ENCODE assay signal across 17 cellular contexts in the genomic region with DNA sequence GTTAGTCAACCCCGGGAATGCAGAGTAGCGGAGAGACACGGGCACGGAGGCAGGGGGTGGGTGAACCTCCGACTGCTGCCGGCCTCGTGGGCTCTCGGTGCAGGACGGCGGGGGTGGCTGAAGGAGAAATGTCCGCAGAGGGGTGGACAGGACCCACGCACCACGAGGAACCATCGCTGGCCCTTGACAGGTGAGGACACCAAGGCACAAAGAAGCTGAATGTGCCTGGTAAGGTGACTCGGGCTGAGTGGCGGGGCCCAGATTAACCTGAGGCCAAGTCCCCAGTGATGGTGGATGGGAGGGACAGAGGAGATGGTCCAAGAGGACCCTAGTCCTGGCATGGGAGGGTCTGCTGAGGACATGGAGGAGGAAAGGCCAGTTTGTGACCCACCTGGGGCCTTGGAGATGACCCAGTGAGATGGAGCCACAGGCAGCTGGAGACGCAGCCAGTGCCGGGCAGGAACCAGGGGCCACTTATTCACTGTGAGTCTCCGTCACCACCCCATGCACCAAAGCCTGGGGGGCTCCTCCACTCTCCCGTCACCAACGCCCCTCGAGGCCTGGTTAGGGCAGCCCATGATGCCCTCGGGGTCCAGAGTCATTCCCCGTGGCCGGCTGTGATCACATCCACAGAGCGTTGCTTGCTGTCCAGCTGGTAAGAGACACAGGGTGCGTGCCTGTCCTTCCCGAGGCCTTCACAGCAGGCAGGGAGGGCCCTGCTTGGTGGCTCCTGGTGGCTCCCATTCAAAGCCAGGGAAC.
A peak's percentile ranks its signal among the peaks of the same experiment; 100 is the strongest.
DNase-seq lines count a peak whose midpoint lies in the region; ATAC-seq, FAIRE-seq and TF ChIP-seq lines count a peak whose summit lies in the region.
"Had no signal": no experiment of that assay in that cellular context is flagged by ENCODE, and none has a peak within 500 bp of the region (broad histone marks: within the 10 kb centered on the region; RNA-seq: fewer than 3 reads in every experiment).

No MANE protein-coding gene starts in this region.

- intact Hi-C loops in HepG2 (cut with micrococcal nuclease; ENCODE audit: unreplicated experiment) = no loop called here
- intact Hi-C loops in lower leg skin (cut with DNase I; ENCODE audit: low total_unique reads) = no loop called here

- TF ChIP-seq EP300 in H1 (IDR thresholded peaks at IDR 0.05; ENCODE audit: borderline replicate concordance in 1 of 2, low read depth in 2 of 2, low read length in 2 of 2) = no peak
- TF ChIP-seq EP300 in HepG2 (IDR thresholded peaks at IDR 0.05; ENCODE audit: low read depth in 2 of 2, low read length in 2 of 2) = no peak
- TF ChIP-seq EP300 in HepG2 (CRISPR knock-in tag; IDR thresholded peaks at IDR 0.05; ENCODE audit: borderline replicate concordance) = no peak

- H3K4me3 ChIP-seq in H7 (ENCODE audit: insufficient read depth, low read depth, low read length) (no peak overlapping the region), H1 (ENCODE audit: extremely low read depth in 1 of 4, insufficient read depth in 2 of 4, low read depth in 3 of 4, low read length in 4 of 4) (no peak overlapping the region), HepG2 (replicated peaks in 1 of 3; ENCODE audit: insufficient read depth in 1 of 3, low read depth in 2 of 3, low read length in 3 of 3) (no peak overlapping the region), lower leg skin (ENCODE audit: low read depth, poor library complexity, severe bottlenecking) (no peak overlapping the region)
- H3K4me3 ChIP-seq: BLaER1 had no signal

- H3K27ac Mint-ChIP-seq in stimulated activated naive B cell treated with anti-CD40 and anti-IgM and Interleukin-4, amounts not matched to agents 10 μg/mL and 1 μg/mL and 100 μg/mL, for 72 hours = peak overlapping the region; percentile 16
- H3K27ac Mint-ChIP-seq: CD4-positive, alpha-beta memory T cell; IgD-negative memory B cell had no signal

- no peak overlapping the region for H3K4ac ChIP-seq in H1 (replicated peaks; ENCODE audit: insufficient read length, low read depth, low read length)

- CTCF ChIA-PET in H1 (lab: Charles Lee; ENCODE audit: partially characterized antibody) = no interaction called here
- CTCF ChIA-PET in HepG2 (lab: Yijun Ruan, JAX; ENCODE audit: low intra/inter-chr PET ratio, low total read pairs) = no interaction called here

- H3K79me2 ChIP-seq in H1 (ENCODE audit: control insufficient read depth in 1 of 2, insufficient read depth in 2 of 2, low read length in 2 of 2) (no peaks in the 10 kb centered on the region), HepG2 (ENCODE audit: insufficient read depth, low read length) (no peaks in the 10 kb centered on the region)

- H4K20me1 ChIP-seq in H1 (replicated peaks in 1 of 2; ENCODE audit: control insufficient read depth in 1 of 2, insufficient read depth in 2 of 2, low read length in 2 of 2) (no peaks in the 10 kb centered on the region), HepG2 (ENCODE audit: insufficient read depth, low read length) (0 out of 2 replicates have a peak, but pooled peaks cover 2% of the 10 kb centered on the region)
- H4K20me1 ChIP-seq: BLaER1 had no signal

- peaks cover 19 to 21% of the 10 kb centered on the region in 2 donors for H3K27me3 Mint-ChIP-seq in stimulated activated naive B cell treated with anti-CD40 and anti-IgM and Interleukin-4, amounts not matched to agents 10 μg/mL and 1 μg/mL and 100 μg/mL, for 72 hours

- peaks cover 8 to 11% of the 10 kb centered on the region in 2 donors for H3K9me3 Mint-ChIP-seq in stimulated activated naive B cell treated with anti-CD40 and anti-IgM and Interleukin-4, amounts not matched to agents 10 μg/mL and 1 μg/mL and 100 μg/mL, for 72 hours

- no peak overlapping the region for H3K4me3 Mint-ChIP-seq in stimulated activated naive B cell treated with anti-CD40 and anti-IgM and Interleukin-4, amounts not matched to agents 10 μg/mL and 1 μg/mL and 100 μg/mL, for 72 hours
- H3K4me3 Mint-ChIP-seq: CD14-positive monocyte; CD4-positive, alpha-beta memory T cell; IgD-negative memory B cell had no signal

- H3K9ac ChIP-seq in H1 (replicated peaks in 1 of 4; ENCODE audit: extremely low read depth in 1 of 4, low read depth in 3 of 4, low read length in 3 of 4) (no peak overlapping the region), HepG2 (ENCODE audit: insufficient read depth, low read depth, low read length) (no peak overlapping the region)
- H3K9ac ChIP-seq: BLaER1 had no signal

- H3K4me1 ChIP-seq in H1 (replicated peaks in 1 of 4; ENCODE audit: control insufficient read depth in 3 of 4, insufficient read depth in 4 of 4, low read length in 3 of 4) = no peaks in the 10 kb centered on the region; a peak in 1 of 7 replicates
- H3K4me1 ChIP-seq in HepG2 (ENCODE audit: insufficient read depth, low read length) = peaks cover 12% of the 10 kb centered on the region

- no peak overlapping the region for H3K23ac ChIP-seq in H1 (ENCODE audit: insufficient read length)

- peaks cover 2 to 11% of the 10 kb centered on the region in 2 donors for H3K36me3 Mint-ChIP-seq in stimulated activated naive B cell treated with anti-CD40 and anti-IgM and Interleukin-4, amounts not matched to agents 10 μg/mL and 1 μg/mL and 100 μg/mL, for 72 hours
- H3K36me3 Mint-ChIP-seq: CD14-positive monocyte; CD4-positive, alpha-beta memory T cell had no signal

- no peak overlapping the region for H2BK15ac ChIP-seq in H1 (ENCODE audit: low read length)

- TF ChIP-seq RAD21 in H1 (IDR thresholded peaks at IDR 0.05 in 1 of 2, conservative IDR thresholded peaks at IDR 0.05 in 1 of 2; ENCODE audit: low read depth in 2 of 2, low read length in 2 of 2) = no peak
- no peak for TF ChIP-seq RAD21 in HepG2 (CRISPR knock-in tag; IDR thresholded peaks at IDR 0.05)

- BruUV-seq in HepG2 (replicated peaks; lab: Mats Ljungman, UMichigan) = no TSS peak

- H3K56ac ChIP-seq in H1 (replicated peaks; ENCODE audit: insufficient read length, low read depth, low read length) = no peak overlapping the region

- H3K14ac ChIP-seq in H1 (ENCODE audit: insufficient read length) = no peak overlapping the region

- TF ChIP-seq CTCF in H1 (IDR thresholded peaks at IDR 0.05; ENCODE audit: control extremely low read depth in 1 of 3, insufficient read depth in 1 of 3, low read depth in 1 of 3, low read length in 3 of 3) (no peak), HepG2 (CRISPR knock-in tag; IDR thresholded peaks at IDR 0.05) (no peak), lower leg skin (IDR thresholded peaks at IDR 0.05) (no peak)

- POLR2A ChIA-PET in H1 (lab: Charles Lee; ENCODE audit: partially characterized antibody) (no interaction called here), HepG2 (lab: Yijun Ruan, JAX) (no interaction called here)

- ATAC-seq in HepG2 (peak; percentile 24; the same call in 1 of the 3 replicates), GM19452 (IDR thresholded peaks at IDR 0.05; ENCODE audit: unreplicated experiment) (no peak)
- ATAC-seq in stimulated activated naive B cell treated with anti-CD40 and anti-IgM and Interleukin-4, amounts not matched to agents 10 μg/mL and 1 μg/mL and 100 μg/mL, for 72 hours (replicated peaks) = no peak

- FAIRE-seq in H1 (lab: Jason Lieb, UNC) = no peak
- FAIRE-seq in HepG2 (lab: Jason Lieb, UNC) = no peak

- no peak overlapping the region for H2BK120ac ChIP-seq in H1 (replicated peaks; ENCODE audit: low read depth, low read length)

- H4K5ac ChIP-seq in H1 (ENCODE audit: insufficient read length, low read depth, low read length) = no peak overlapping the region

- H4K8ac ChIP-seq in H1 (ENCODE audit: extremely low read depth, insufficient read depth, low read length) = peak overlapping the region; percentile 42; the same call in 1 of the 2 replicates

- H2AFZ ChIP-seq in H1 (ENCODE audit: low read length) (no peak overlapping the region), HepG2 (ENCODE audit: low read length) (no peak overlapping the region)

- no peak overlapping the region for H2BK20ac ChIP-seq in H1 (ENCODE audit: low read length)

- WGBS in H1 (ENCODE audit: extremely low coverage in 1 of 2, insufficient coverage in 1 of 2, insufficient read length in 1 of 2, insufficient replicate concordance in 2 of 2, low coverage in 1 of 2, low lambda C conversion rate in 2 of 2, missing lambda C conversion rate in 1 of 2), 2 experiments = 92% methylated on average over 28 of the region's 28 CpGs; no CpG with 5 or more reads in 1 of the 2 experiments
- 73% methylated on average over 22 of the region's 28 CpGs for WGBS in HepG2 (ENCODE audit: low lambda C conversion rate)
- WGBS in lower leg skin, 2 donors = 88 to 90% methylated on average over 27 to 28 of the region's 28 CpGs

- H3K4me2 ChIP-seq in H1 (ENCODE audit: insufficient read depth in 1 of 2, low read depth in 2 of 2, low read length in 2 of 2) = no peak overlapping the region
- H3K4me2 ChIP-seq in HepG2 (ENCODE audit: low read depth, low read length) = no peak overlapping the region
- H3K4me2 ChIP-seq: BLaER1 had no signal

- DNase-seq in H7 = peak; percentile 38
- DNase-seq in H1 (ENCODE audit: low read depth in 1 of 2, low spot score in 2 of 2) = no peak
- DNase-seq in HepG2 (ENCODE audit: low spot score) = no peak
- DNase-seq in stimulated activated naive B cell treated with anti-CD40 and anti-IgM and Interleukin-4, amounts not matched to agents 10 μg/mL and 1 μg/mL and 100 μg/mL, for 72 hours = no peak
- no peak for DNase-seq in lower leg skin (ENCODE audit: low spot score in 2 of 2)
- DNase-seq in NCI-H345 treated with DMSO at 0.1 percent for 48 hours (lab: John Stamatoyannopoulos, UW; ENCODE audit: unreplicated experiment) = no peak
- DNase-seq: 8988T; Calu3; CD4-positive, alpha-beta memory T cell; DMS79 treated with DMSO at 0.1 percent for 48 hours; GF-D8; HCEC 1CT had no signal

- H3K27ac ChIP-seq in H1 (ENCODE audit: low read depth, low read length) (no peak overlapping the region; the same call in 1 of the 2 replicates), HepG2 (ENCODE audit: extremely low read length, insufficient read depth, low read length) (no peak overlapping the region)
- H3K27ac ChIP-seq: BLaER1, HL-60 had no signal

- H3K9me3 ChIP-seq in H1 (ENCODE audit: insufficient read depth in 2 of 2, low read depth in 1 of 2, low read length in 1 of 2) (no peaks in the 10 kb centered on the region), HepG2 (ENCODE audit: low read length) (no peaks in the 10 kb centered on the region)

- no peaks in the 10 kb centered on the region; the same call in 1 of the 2 replicates for H3K79me1 ChIP-seq in H1 (ENCODE audit: low read depth, low read length)

- H2BK12ac ChIP-seq in H1 (ENCODE audit: low read depth, low read length) = no peak overlapping the region

- in situ Hi-C loops in HepG2 (cut with HindIII; ENCODE audit: extremely low pct_ligation_motif_present, low pct_unique_long_range_greater_than_20kb) = no loop called here

- H4K91ac ChIP-seq in H1 (replicated peaks; ENCODE audit: insufficient read length, low read length) = no peak overlapping the region

- no peak overlapping the region for H2AK5ac ChIP-seq in H1 (ENCODE audit: low read depth, low read length)

- H3K23me2 ChIP-seq in H1 (ENCODE audit: low read depth, low read length) = no peaks in the 10 kb centered on the region

- H3K4me1 Mint-ChIP-seq in stimulated activated naive B cell treated with anti-CD40 and anti-IgM and Interleukin-4, amounts not matched to agents 10 μg/mL and 1 μg/mL and 100 μg/mL, for 72 hours = peaks cover 8 to 21% of the 10 kb centered on the region in 2 donors

- H2BK5ac ChIP-seq in H1 (ENCODE audit: low read depth, low read length) = no peak overlapping the region; the same call in 1 of the 2 replicates

- H3K27me3 ChIP-seq in H7 (ENCODE audit: control insufficient read depth, insufficient read depth, low read length) = no peaks in the 10 kb centered on the region
- H3K27me3 ChIP-seq in H1 (replicated peaks in 1 of 4; ENCODE audit: control insufficient read depth in 3 of 4, extremely low read depth in 1 of 4, insufficient read depth in 3 of 4, low read length in 3 of 4) = no peaks in the 10 kb centered on the region
- H3K27me3 ChIP-seq in HepG2 (ENCODE audit: control insufficient read depth in 1 of 2, insufficient read depth in 2 of 2, low read length in 2 of 2) = peaks cover 5 to 10% of the 10 kb centered on the region in 2 experiments; a peak in 3 of 5 replicates
- H3K27me3 ChIP-seq: BLaER1 had no signal

- H3K36me3 ChIP-seq in H7 (replicated peaks; ENCODE audit: control insufficient read depth, insufficient read depth, low read length) (no peaks in the 10 kb centered on the region), H1 (ENCODE audit: control insufficient read depth in 2 of 4, insufficient read depth in 4 of 4, low read length in 3 of 4) (no peaks in the 10 kb centered on the region), HepG2 (replicated peaks in 1 of 2; ENCODE audit: control insufficient read depth in 1 of 2, insufficient read depth in 2 of 2, low read length in 2 of 2) (no peaks in the 10 kb centered on the region)
- H3K36me3 ChIP-seq: BLaER1 had no signal

- TF ChIP-seq POLR2A in H1 (IDR thresholded peaks at IDR 0.05; ENCODE audit: control extremely low read depth in 1 of 2, low read depth in 2 of 2, low read length in 2 of 2) (no peak), HepG2 (IDR thresholded peaks at IDR 0.05; ENCODE audit: insufficient read depth in 1 of 2, low read depth in 2 of 2, low read length in 2 of 2) (no peak), lower leg skin (IDR thresholded peaks at IDR 0.05) (no peak)

- no peak overlapping the region for H3K18ac ChIP-seq in H1 (ENCODE audit: extremely low read depth, low read length)
